Comparison of ENCODE assay signal across 15 cellular contexts in the genomic region with DNA sequence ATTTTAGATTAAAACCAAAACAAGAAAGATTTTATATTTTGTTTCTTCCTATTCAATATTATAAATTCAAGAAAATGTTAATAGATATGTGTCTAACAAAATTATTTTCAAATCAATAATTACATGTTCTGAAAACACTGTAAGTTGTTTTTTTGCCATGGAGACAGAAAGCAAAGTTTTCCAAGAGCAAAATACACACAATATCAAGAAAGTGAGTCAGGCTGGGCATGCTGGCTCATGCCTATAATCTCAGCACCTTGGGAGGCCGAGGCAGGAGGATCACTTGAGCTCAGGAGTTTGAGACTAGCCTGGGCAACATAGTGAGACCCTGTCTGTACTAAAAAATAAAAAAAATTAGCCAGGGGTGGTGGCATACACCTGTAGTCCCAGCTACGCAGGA.
"Had no signal": no experiment of that assay in that cellular context is flagged by ENCODE, and none has a peak within 500 bp of the region (broad histone marks: within the 10 kb centered on the region; RNA-seq: fewer than 3 reads in every experiment).

No MANE protein-coding gene starts in this region.

- H3K36me3 ChIP-seq: WERI-Rb-1 had no signal

- H3K27ac ChIP-seq: SJCRH30, WERI-Rb-1 had no signal

- FAIRE-seq: colon had no signal

- ATAC-seq: activated naive CD4-positive, alpha-beta T cell treated with anti-CD3 and anti-CD28 coated beads, Interleukin-2, amount 50 U/mL, for 72 hours; left lobe of liver; stimulated activated naive CD8-positive, alpha-beta T cell treated with anti-CD3 and anti-CD28 coated beads, Interleukin-15, Interleukin-2, amounts not matched to agents 100 U/mL and 50 U/mL, for 24 hours had no signal

- DNase-seq: activated CD4-positive, alpha-beta T cell treated with anti-CD3 and anti-CD28 coated beads, Interleukin-2, amount 10 ng/mL, durations not matched to agents 24 days and 14 days; activated T-cell treated with anti-CD3 and anti-CD28 coated beads for 4 hours; anterior cingulate cortex; effector CD8-positive, alpha-beta T cell; head of caudate nucleus; nephron progenitor cell; SJCRH30; stimulated activated CD4-positive, alpha-beta T cell treated with anti-CD3 and anti-CD28 coated beads, Interleukin-4, amount 100 ng/mL, for 1 hour; stimulated activated CD8-positive, alpha-beta memory T cell treated with anti-CD3 and anti-CD28 coated beads, Interleukin-4, amount 100 ng/mL, for 48 hours; stimulated activated naive CD8-positive, alpha-beta T cell treated with anti-CD3 and anti-CD28 coated beads, Interleukin-15, Interleukin-2, amounts not matched to agents 100 U/mL and 50 U/mL, for 24 hours; T-helper 9 cell; WERI-Rb-1 had no signal

- H3K9me3 ChIP-seq: SJCRH30 had no signal

- H3K4me3 ChIP-seq: SJCRH30 had no signal

- H3K27me3 ChIP-seq: SJCRH30 had no signal
